In genomic region chr7:8411103-8411502, GRCh38 we compare ENCODE assay signal across 4 cellular contexts.
TF ChIP-seq lines count a peak whose summit lies in the region.

No MANE protein-coding gene starts in this region.

TF ChIP-seq in HepG2, 621 proteins besides CTCF, POLR2A, EP300 and RAD21:
- peak; percentile 67 to 80 for TF ChIP-seq MAFK (conservative IDR thresholded peaks at IDR 0.05 in 1 of 2, IDR thresholded peaks at IDR 0.05 in 1 of 2; ENCODE audit: low read length in 2 of 2)
- TF ChIP-seq MAFF (IDR thresholded peaks at IDR 0.05; ENCODE audit: low read depth, low read length): peak; percentile 77
- no peak for TF ChIP-seq TAF15 (IDR thresholded peaks at IDR 0.05; ENCODE audit: low read depth, low read length, poor library complexity, severe bottlenecking)

TF ChIP-seq in A549, 52 proteins besides CTCF, POLR2A, EP300 and RAD21:
- TF ChIP-seq MAFK (IDR thresholded peaks at IDR 0.05; ENCODE audit: partially characterized antibody): peak; percentile 68
- TF ChIP-seq, protein P1, sequence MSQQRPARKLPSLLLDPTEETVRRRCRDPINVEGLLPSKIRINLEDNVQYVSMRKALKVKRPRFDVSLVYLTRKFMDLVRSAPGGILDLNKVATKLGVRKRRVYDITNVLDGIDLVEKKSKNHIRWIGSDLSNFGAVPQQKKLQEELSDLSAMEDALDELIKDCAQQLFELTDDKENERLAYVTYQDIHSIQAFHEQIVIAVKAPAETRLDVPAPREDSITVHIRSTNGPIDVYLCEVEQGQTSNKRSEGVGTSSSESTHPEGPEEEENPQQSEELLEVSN (IDR thresholded peaks at IDR 0.05; ENCODE audit: borderline replicate concordance, low read depth): no peak

TF ChIP-seq in IMR-90, 13 proteins besides CTCF, POLR2A, EP300 and RAD21:
- TF ChIP-seq CEBPB (IDR thresholded peaks at IDR 0.05; ENCODE audit: low read depth, low read length): no peak
- peak; percentile 62 for TF ChIP-seq MAFK (IDR thresholded peaks at IDR 0.05; ENCODE audit: low read depth, low read length)
TF ChIP-seq in IMR-90: peak in this region for 1.

TF ChIP-seq in K562, 482 proteins besides CTCF, POLR2A, EP300 and RAD21:
- TF ChIP-seq, protein P2, sequence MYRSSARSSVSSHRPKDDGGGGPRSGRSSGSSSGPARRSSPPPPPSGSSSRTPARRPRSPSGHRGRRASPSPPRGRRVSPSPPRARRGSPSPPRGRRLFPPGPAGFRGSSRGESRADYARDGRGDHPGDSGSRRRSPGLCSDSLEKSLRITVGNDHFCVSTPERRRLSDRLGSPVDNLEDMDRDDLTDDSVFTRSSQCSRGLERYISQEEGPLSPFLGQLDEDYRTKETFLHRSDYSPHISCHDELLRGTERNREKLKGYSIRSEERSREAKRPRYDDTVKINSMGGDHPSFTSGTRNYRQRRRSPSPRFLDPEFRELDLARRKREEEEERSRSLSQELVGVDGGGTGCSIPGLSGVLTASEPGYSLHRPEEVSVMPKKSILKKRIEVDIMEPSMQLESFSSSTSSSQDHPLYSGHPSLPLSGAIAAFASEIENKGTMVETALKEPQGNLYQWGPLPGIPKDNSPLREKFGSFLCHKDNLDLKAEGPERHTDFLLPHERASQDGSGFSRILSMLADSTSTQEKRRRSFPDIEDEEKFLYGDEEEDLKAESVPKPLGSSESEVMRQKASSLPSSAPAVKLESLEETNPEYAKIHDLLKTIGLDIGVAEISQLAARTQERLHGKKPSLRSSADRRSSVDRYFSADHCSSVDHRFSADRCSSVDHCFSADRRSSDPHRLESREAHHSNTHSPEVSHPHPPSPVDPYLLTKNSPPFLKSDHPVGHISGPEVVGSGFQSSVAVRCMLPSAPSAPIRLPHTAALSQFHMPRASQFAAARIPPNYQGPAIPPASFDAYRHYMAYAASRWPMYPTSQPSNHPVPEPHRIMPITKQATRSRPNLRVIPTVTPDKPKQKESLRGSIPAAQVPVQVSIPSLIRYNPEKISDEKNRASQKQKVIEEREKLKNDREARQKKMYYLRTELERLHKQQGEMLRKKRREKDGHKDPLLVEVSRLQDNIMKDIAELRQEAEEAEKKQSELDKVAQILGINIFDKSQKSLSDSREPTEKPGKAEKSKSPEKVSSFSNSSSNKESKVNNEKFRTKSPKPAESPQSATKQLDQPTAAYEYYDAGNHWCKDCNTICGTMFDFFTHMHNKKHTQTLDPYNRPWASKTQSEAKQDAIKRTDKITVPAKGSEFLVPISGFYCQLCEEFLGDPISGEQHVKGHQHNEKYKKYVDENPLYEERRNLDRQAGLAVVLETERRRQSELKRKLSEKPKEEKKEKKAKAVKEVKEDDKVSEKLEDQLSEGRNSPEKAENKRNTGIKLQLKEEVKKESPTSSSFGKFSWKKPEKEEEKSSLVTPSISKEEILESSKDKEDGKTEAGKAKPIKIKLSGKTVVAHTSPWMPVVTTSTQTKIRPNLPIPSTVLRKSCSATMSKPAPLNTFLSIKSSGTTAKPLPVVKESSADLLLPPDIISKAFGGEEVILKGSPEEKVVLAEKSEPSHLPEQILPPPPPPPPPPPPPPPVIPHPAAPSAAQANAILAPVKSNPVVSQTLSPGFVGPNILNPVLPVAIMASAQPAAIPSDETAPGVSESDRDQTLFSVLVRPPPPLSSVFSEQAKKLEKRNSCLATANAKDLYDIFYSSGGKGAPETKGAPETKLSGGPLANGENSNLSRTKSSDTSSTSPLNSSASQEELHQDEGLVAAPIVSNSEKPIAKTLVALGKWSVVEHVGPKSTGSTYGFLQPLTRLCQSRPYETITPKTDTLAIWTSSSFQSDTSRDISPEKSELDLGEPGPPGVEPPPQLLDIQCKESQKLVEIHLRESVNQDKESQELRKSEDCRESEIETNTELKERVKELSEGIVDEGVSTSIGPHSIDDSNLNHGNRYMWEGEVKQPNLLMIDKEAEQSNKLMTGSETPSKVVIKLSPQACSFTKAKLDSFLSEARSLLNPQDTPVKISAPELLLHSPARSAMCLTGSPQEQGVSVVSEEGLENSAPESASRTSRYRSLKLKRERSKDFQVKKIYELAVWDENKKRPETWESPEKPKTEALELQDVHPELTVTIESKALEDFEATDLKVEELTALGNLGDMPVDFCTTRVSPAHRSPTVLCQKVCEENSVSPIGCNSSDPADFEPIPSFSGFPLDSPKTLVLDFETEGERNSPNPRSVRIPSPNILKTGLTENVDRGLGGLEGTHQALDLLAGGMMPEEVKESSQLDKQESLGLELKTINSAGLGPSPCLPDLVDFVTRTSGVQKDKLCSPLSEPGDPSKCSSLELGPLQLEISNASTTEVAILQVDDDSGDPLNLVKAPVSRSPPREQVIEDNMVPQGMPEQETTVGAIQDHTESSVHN (IDR thresholded peaks at IDR 0.05; ENCODE audit: borderline replicate concordance in 1 of 2, low read depth in 1 of 2): no peak
- TF ChIP-seq CHAMP1 (IDR thresholded peaks at IDR 0.05): no peak
- no peak for TF ChIP-seq CAMTA2 (CRISPR knock-in tag; conservative IDR thresholded peaks at IDR 0.05)
- no peak for TF ChIP-seq CBX3 (IDR thresholded peaks at IDR 0.05; ENCODE audit: borderline replicate concordance in 1 of 2, low read length in 2 of 2)
- TF ChIP-seq C11orf30 (IDR thresholded peaks at IDR 0.05; ENCODE audit: low read depth): peak; percentile 33; the same call in 1 of the 2 replicates
- TF ChIP-seq, protein P3, sequence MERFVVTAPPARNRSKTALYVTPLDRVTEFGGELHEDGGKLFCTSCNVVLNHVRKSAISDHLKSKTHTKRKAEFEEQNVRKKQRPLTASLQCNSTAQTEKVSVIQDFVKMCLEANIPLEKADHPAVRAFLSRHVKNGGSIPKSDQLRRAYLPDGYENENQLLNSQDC (CRISPR knock-in tag; IDR thresholded peaks at IDR 0.05): no peak
- TF ChIP-seq CEBPG (CRISPR knock-in tag; IDR thresholded peaks at IDR 0.05): no peak
- TF ChIP-seq CEBPG (tag; conservative IDR thresholded peaks at IDR 0.05 in 1 of 2, IDR thresholded peaks at IDR 0.05 in 1 of 2): no peak
- no peak for TF ChIP-seq TSC22D4 (tag; IDR thresholded peaks at IDR 0.05)
- no peak for TF ChIP-seq SIX5 (IDR thresholded peaks at IDR 0.05; ENCODE audit: borderline replicate concordance in 1 of 2, insufficient read depth in 1 of 2, low read depth in 1 of 2, low read length in 2 of 2)
- peak; percentile 64; the same call in 1 of the 2 replicates for TF ChIP-seq ZNF316 (IDR thresholded peaks at IDR 0.05)
- no peak for TF ChIP-seq FOXK2 (conservative IDR thresholded peaks at IDR 0.05 in 1 of 2, IDR thresholded peaks at IDR 0.05 in 1 of 2; ENCODE audit: low read depth in 2 of 2)
- no peak for TF ChIP-seq SREBF1 (IDR thresholded peaks at IDR 0.05; ENCODE audit: borderline replicate concordance, low read depth, low read length)
